In the genomic region with DNA sequence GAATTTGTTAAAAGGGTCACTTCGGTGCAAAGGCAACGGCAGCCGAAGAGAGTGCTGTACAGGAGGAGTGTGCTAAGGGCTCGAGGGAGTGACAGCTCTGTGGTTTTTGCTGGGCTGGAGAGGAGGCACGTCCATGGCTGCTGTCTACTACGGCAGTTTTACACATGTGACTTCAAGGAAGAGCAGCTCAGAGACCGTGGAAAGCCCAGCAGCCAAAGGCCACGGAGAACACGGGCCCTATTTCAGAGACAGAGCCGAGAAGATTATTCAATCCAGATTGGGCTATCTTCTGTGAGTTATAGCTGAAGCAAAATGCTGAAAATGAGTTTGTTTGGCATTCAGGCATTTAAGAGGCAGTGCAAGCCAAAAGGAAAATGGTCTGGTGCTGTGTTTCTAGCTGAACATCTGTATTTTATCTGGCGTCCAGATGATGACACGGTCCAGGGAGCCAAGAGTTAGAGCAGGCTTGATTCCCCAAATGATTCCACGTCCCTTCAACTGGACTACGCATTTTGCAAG, we compare ENCODE assay signal across 13 cellular contexts.
DNase-seq lines count a peak whose midpoint lies in the region; ATAC-seq and TF ChIP-seq lines count a peak whose summit lies in the region.
"Had no signal": no experiment of that assay in that cellular context is flagged by ENCODE, and none has a peak within 500 bp of the region (broad histone marks: within the 10 kb centered on the region; RNA-seq: fewer than 3 reads in every experiment).

No MANE protein-coding gene starts in this region.

- no peak overlapping the region for H3K4me3 ChIP-seq in mucosa of rectum (ENCODE audit: low read length in 2 of 2)
- H3K4me3 ChIP-seq in upper lobe of right lung = no peak overlapping the region
- no peak overlapping the region for H3K4me3 ChIP-seq in PC-9

- H3K27ac ChIP-seq in mucosa of rectum (ENCODE audit: low read depth in 2 of 2, low read length in 2 of 2) (peak overlapping the region; percentile 19 to 32), upper lobe of right lung (no peak overlapping the region), PC-9 (no peak overlapping the region)
- H3K27ac ChIP-seq: 22Rv1 had no signal

- DNase-seq in DMS53 (lab: John Stamatoyannopoulos, UW) (peak; percentile 23), DMS53 treated with DMSO at 0.1 percent for 48 hours (lab: John Stamatoyannopoulos, UW; ENCODE audit: unreplicated experiment) (no peak), upper lobe of right lung (no peak), iPS-NIHi11 (ENCODE audit: low spot score) (no peak), PC-9 (no peak)
- DNase-seq in activated T-cell treated with anti-CD3 and anti-CD28 coated beads, Interleukin-2, amount 50 U/mL, for 1 hour = no peak
- DNase-seq: activated CD4-positive, alpha-beta T cell treated with anti-CD3 and anti-CD28 coated beads, Interleukin-2, amount 50 U/mL, for 48 hours; cortex of kidney; PC-3 had no signal

- H3K27ac Mint-ChIP-seq in dendritic cell treated with granulocyte-macrophage colony-stimulating factor and Interleukin-4, amounts not matched to agents 40 ng/mL and 50 ng/mL, for 4 days = peak overlapping the region; percentile 15
- H3K27ac Mint-ChIP-seq: IgD-negative memory B cell had no signal

- no peaks in the 10 kb centered on the region for H3K9me3 Mint-ChIP-seq in dendritic cell treated with granulocyte-macrophage colony-stimulating factor and Interleukin-4, amounts not matched to agents 40 ng/mL and 50 ng/mL, for 4 days
- H3K9me3 Mint-ChIP-seq: IgD-negative memory B cell had no signal

- H3K27me3 ChIP-seq in mucosa of rectum (ENCODE audit: control insufficient read depth in 2 of 2, insufficient read depth in 2 of 2, low read length in 2 of 2) (no peaks in the 10 kb centered on the region), upper lobe of right lung (no peaks in the 10 kb centered on the region), PC-9 (ENCODE audit: insufficient read depth, low read depth) (no peaks in the 10 kb centered on the region)

- H3K4me2 ChIP-seq in PC-9 = no peak overlapping the region

- TF ChIP-seq CTCF in upper lobe of right lung (IDR thresholded peaks at IDR 0.05) (no peak), PC-9 (conservative IDR thresholded peaks at IDR 0.05) (no peak)

- no peak overlapping the region for H3K4me3 Mint-ChIP-seq in dendritic cell treated with granulocyte-macrophage colony-stimulating factor and Interleukin-4, amounts not matched to agents 40 ng/mL and 50 ng/mL, for 4 days
- H3K4me3 Mint-ChIP-seq: IgD-negative memory B cell had no signal

- no peaks in the 10 kb centered on the region for H3K9me2 ChIP-seq in PC-9 (ENCODE audit: insufficient read depth)

- H3K9ac ChIP-seq in mucosa of rectum (ENCODE audit: low read depth in 1 of 2, low read length in 2 of 2) = no peak overlapping the region

- no TSS peak for BruUV-seq in PC-9 (replicated peaks; lab: Mats Ljungman, UMichigan)

- peaks cover 17% of the 10 kb centered on the region for H3K4me1 Mint-ChIP-seq in dendritic cell treated with granulocyte-macrophage colony-stimulating factor and Interleukin-4, amounts not matched to agents 40 ng/mL and 50 ng/mL, for 4 days (ENCODE audit: low read depth)
- H3K4me1 Mint-ChIP-seq: IgD-negative memory B cell had no signal

- ATAC-seq in upper lobe of right lung = peak; percentile 69
- ATAC-seq: PC-3 had no signal

- no peaks in the 10 kb centered on the region for H4K20me1 ChIP-seq in PC-9 (ENCODE audit: insufficient read depth)

- no peaks in the 10 kb centered on the region for H3K36me3 Mint-ChIP-seq in dendritic cell treated with granulocyte-macrophage colony-stimulating factor and Interleukin-4, amounts not matched to agents 40 ng/mL and 50 ng/mL, for 4 days (ENCODE audit: low read depth)
- H3K36me3 Mint-ChIP-seq: IgD-negative memory B cell had no signal

- peaks cover 7% of the 10 kb centered on the region for H3K27me3 Mint-ChIP-seq in dendritic cell treated with granulocyte-macrophage colony-stimulating factor and Interleukin-4, amounts not matched to agents 40 ng/mL and 50 ng/mL, for 4 days

- H3K4me1 ChIP-seq in mucosa of rectum (ENCODE audit: control insufficient read depth in 2 of 2, insufficient read depth in 2 of 2, low read length in 2 of 2) (peaks cover 0 to 4% of the 10 kb centered on the region in 2 donors), upper lobe of right lung (peaks cover 9% of the 10 kb centered on the region), PC-9 (replicated peaks; ENCODE audit: insufficient read depth) (no peaks in the 10 kb centered on the region)

- H3F3A ChIP-seq in PC-9 (ENCODE audit: insufficient read depth, low read depth) = no peaks in the 10 kb centered on the region

- POLR2A ChIA-PET in PC-9 (lab: Charles Lee; ENCODE audit: unreplicated experiment) = no interaction called here

- CTCF ChIA-PET in PC-9 (lab: Charles Lee) = no interaction called here

- H3K9me3 ChIP-seq in mucosa of rectum (ENCODE audit: control insufficient read depth in 2 of 2, low read length in 2 of 2) (no peaks in the 10 kb centered on the region), upper lobe of right lung (no peaks in the 10 kb centered on the region), PC-9 (ENCODE audit: insufficient read depth, low read depth) (no peaks in the 10 kb centered on the region)

- no peak overlapping the region for H2AFZ ChIP-seq in PC-9

- no peaks in the 10 kb centered on the region for H3K79me2 ChIP-seq in PC-9 (ENCODE audit: low read depth)

- intact Hi-C loops in dendritic cell treated with granulocyte-macrophage colony-stimulating factor and Interleukin-4, amounts not matched to agents 40 ng/mL and 50 ng/mL, for 4 days (cut with micrococcal nuclease) = no loop called here
- intact Hi-C loops in upper lobe of right lung (cut with DNase I) (no loop called here), PC-9 (cut with micrococcal nuclease; ENCODE audit: unreplicated experiment) (loop anchor here (1.0 to 10.0 kb wide), 7 partner anchors 80 to 1523 kb away; a partner anchor contains a TSS)

- peaks cover 0 to 6% of the 10 kb centered on the region in 2 donors for H3K36me3 ChIP-seq in mucosa of rectum (ENCODE audit: control insufficient read depth in 2 of 2, insufficient read depth in 2 of 2, low read length in 2 of 2)
- no peaks in the 10 kb centered on the region for H3K36me3 ChIP-seq in upper lobe of right lung
- H3K36me3 ChIP-seq in PC-9 (ENCODE audit: low read depth) = no peaks in the 10 kb centered on the region

Comparison
In these comparisons a context has a peak if more than half of its experiments do, and no peak if none do; other contexts are left out.
1. H3K27ac ChIP-seq: peak in mucosa of rectum (2 of 2); none in upper lobe of right lung (single experiment) and PC-9 (single experiment).